1 cellular context compared by ENCODE assay signal in genomic region chr1:44786841-44787426, GRCh38.
TF ChIP-seq lines count a peak whose summit lies in the region.

No MANE protein-coding gene starts in this region.

TF ChIP-seq in H1, 55 proteins besides CTCF, POLR2A, EP300 and RAD21:
- no peak for TF ChIP-seq CEBPB (IDR thresholded peaks at IDR 0.05; ENCODE audit: low read depth, low read length)
- no peak for TF ChIP-seq SP1 (IDR thresholded peaks at IDR 0.05; ENCODE audit: low read depth, low read length)
- no peak for TF ChIP-seq HDAC6 (IDR thresholded peaks at IDR 0.05; ENCODE audit: low read depth, low read length)
- TF ChIP-seq RXRA (IDR thresholded peaks at IDR 0.05; ENCODE audit: insufficient read depth, low read depth, low read length): no peak
- no peak for TF ChIP-seq POLR2AphosphoS5 (IDR thresholded peaks at IDR 0.05; ENCODE audit: low read depth, low read length)
- no peak for TF ChIP-seq SRF (IDR thresholded peaks at IDR 0.05; ENCODE audit: low read depth, low read length)
- no peak for TF ChIP-seq JUND (IDR thresholded peaks at IDR 0.05; ENCODE audit: low read length)
- no peak for TF ChIP-seq CTBP2 (IDR thresholded peaks at IDR 0.05; ENCODE audit: borderline replicate concordance, insufficient read depth, insufficient read length, low read length)
- TF ChIP-seq PHF8 (conservative IDR thresholded peaks at IDR 0.05; ENCODE audit: low read depth, low read length): no peak
- TF ChIP-seq ZNF274 (IDR thresholded peaks at IDR 0.05; ENCODE audit: borderline replicate concordance, extremely low read depth, low read length): no peak
- no peak for TF ChIP-seq SAP30 (IDR thresholded peaks at IDR 0.05; ENCODE audit: insufficient read depth, insufficient replicate concordance, low read length)
- TF ChIP-seq TBP (IDR thresholded peaks at IDR 0.05; ENCODE audit: low read depth, low read length): no peak
- TF ChIP-seq MAFK (IDR thresholded peaks at IDR 0.05; ENCODE audit: low read depth, low read length): no peak
- no peak for TF ChIP-seq ATF3 (IDR thresholded peaks at IDR 0.05; ENCODE audit: insufficient read depth, low read depth, low read length)
- TF ChIP-seq TAF7 (optimal IDR thresholded peaks at IDR 0.05; ENCODE audit: borderline replicate concordance, low read depth, low read length): no peak
- TF ChIP-seq POU5F1 (IDR thresholded peaks at IDR 0.05; ENCODE audit: low read depth, low read length): no peak
- TF ChIP-seq CHD1 (IDR thresholded peaks at IDR 0.05; ENCODE audit: low read depth, low read length): no peak
- no peak for TF ChIP-seq SP4 (IDR thresholded peaks at IDR 0.05; ENCODE audit: low read length)
- TF ChIP-seq BCL11A (IDR thresholded peaks at IDR 0.05; ENCODE audit: low read depth in 2 of 2, low read length in 2 of 2): no peak
- TF ChIP-seq ATF2 (IDR thresholded peaks at IDR 0.05; ENCODE audit: low read length): no peak
